Comparison of ENCODE assay signal across 17 cellular contexts in the genomic region with DNA sequence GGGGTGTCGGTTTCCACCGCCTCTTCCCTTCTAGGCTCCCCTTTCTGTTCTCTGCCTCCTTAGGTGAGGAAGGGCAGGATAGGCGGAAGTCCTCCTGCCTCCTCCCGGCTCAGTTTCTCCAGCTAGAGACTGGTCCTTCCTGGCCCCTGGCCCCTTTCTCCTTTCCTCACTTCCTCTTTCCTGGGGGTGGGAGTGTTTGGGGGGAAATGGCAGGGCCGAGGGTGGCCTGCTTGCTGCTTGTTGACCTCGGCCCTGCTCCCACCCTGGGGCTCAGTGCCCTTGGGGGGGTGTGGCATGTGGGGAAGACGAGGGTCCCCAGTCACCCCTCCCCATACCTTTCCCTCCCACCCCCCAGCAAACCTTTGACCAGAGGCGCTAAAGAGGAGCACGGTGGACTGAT. TPM values are rescaled to one million over a fixed set of nuclear protein-coding genes. Genes with fewer than 3 reads are reported as not detected.
DNase-seq lines count a peak whose midpoint lies in the region; ATAC-seq and TF ChIP-seq lines count a peak whose summit lies in the region.
"Had no signal": no experiment of that assay in that cellular context is flagged by ENCODE, and none has a peak within 500 bp of the region (broad histone marks: within the 10 kb centered on the region; RNA-seq: fewer than 3 reads in every experiment).

No MANE protein-coding gene starts in this region.

- H3K27ac ChIP-seq in BLaER1 treated with 17β-estradiol and CSF1 and Interleukin-3, amounts not matched to agents 10 nM and 100 nM: peak overlapping the region in 10 of 11 experiments; percentile 25 to 71 (median 58); a peak in 17 of 22 replicates
- H3K27ac ChIP-seq in DOHH2 (ENCODE audit: low read depth, low read length) (0 out of 2 replicates have a peak overlapping the region, but pooled peaks have one; percentile 11), uterus (no peak overlapping the region), WERI-Rb-1 (no peak overlapping the region), MM.1S (ENCODE audit: low read length) (no peak overlapping the region)
- H3K27ac ChIP-seq in naive thymus-derived CD4-positive, alpha-beta T cell (ENCODE audit: low read depth, low read length): peak overlapping the region; percentile 52
- H3K27ac ChIP-seq: gastroesophageal sphincter, pancreas had no signal

- DNase-seq in naive thymus-derived CD4-positive, alpha-beta T cell: no peak
- DNase-seq in uterus (no peak), NCI-H187 (lab: John Stamatoyannopoulos, UW) (no peak), WERI-Rb-1 (no peak), MM.1S (no peak)
- DNase-seq: activated CD4-positive, CD25-positive, alpha-beta regulatory T cell; BE2C; mesendoderm; NCI-H1436; NCI-H446; stimulated activated CD4-positive, alpha-beta T cell treated with anti-CD3 and anti-CD28 coated beads, Interleukin-12 subunit alpha, Interleukin-12 subunit beta, amount 100 ng/mL, for 4 hours had no signal

- H3K27ac Mint-ChIP-seq in activated T-helper 17 cell treated with anti-CD3 and anti-CD28 coated beads, Interleukin-2, amount 50 U/mL, for 72 hours: peak overlapping the region; percentile 86
- peak overlapping the region in 6 of 9 donors; percentile 19 to 90 (median 54) for H3K27ac Mint-ChIP-seq in naive thymus-derived CD4-positive, alpha-beta T cell

- H3K27me3 Mint-ChIP-seq in activated T-helper 17 cell treated with anti-CD3 and anti-CD28 coated beads, Interleukin-2, amount 50 U/mL, for 72 hours: no peaks in the 10 kb centered on the region
- H3K27me3 Mint-ChIP-seq in naive thymus-derived CD4-positive, alpha-beta T cell: no peaks in the 10 kb centered on the region

- intact Hi-C loops in naive thymus-derived CD4-positive, alpha-beta T cell (cut with micrococcal nuclease): loop anchor here (5.0 to 10.0 kb wide), 3 partner anchors 655 to 1793 kb away; a partner anchor contains a TSS
- intact Hi-C loops in uterus (cut with DNase I; ENCODE audit: low total_unique reads): no loop called here

- CTCF ChIA-PET in naive thymus-derived CD4-positive, alpha-beta T cell (lab: Charles Lee): interaction anchor here (0.5 kb wide), 1 partner anchor 1357 kb away, joined by 5 read pairs; no protein-coding TSS in a partner anchor

- no peak for TF ChIP-seq POLR2A in uterus (IDR thresholded peaks at IDR 0.05)

- no peak for TF ChIP-seq CTCF in DOHH2 (IDR thresholded peaks at IDR 0.05; ENCODE audit: low read depth, low read length, poor library complexity, severe bottlenecking)
- TF ChIP-seq CTCF in uterus (IDR thresholded peaks at IDR 0.05): no peak
- TF ChIP-seq CTCF in WERI-Rb-1 (IDR thresholded peaks at IDR 0.05; ENCODE audit: low read depth, low read length): no peak
- TF ChIP-seq CTCF in MM.1S (IDR thresholded peaks at IDR 0.05; ENCODE audit: low read length): no peak

- H3K36me3 Mint-ChIP-seq in activated T-helper 17 cell treated with anti-CD3 and anti-CD28 coated beads, Interleukin-2, amount 50 U/mL, for 72 hours (ENCODE audit: low read depth): peaks cover 90% of the 10 kb centered on the region
- peaks cover 12 to 32% (median 23%) of the 10 kb centered on the region in 5 donors for H3K36me3 Mint-ChIP-seq in naive thymus-derived CD4-positive, alpha-beta T cell

- no peaks in the 10 kb centered on the region for H3K9me3 Mint-ChIP-seq in activated T-helper 17 cell treated with anti-CD3 and anti-CD28 coated beads, Interleukin-2, amount 50 U/mL, for 72 hours
- H3K9me3 Mint-ChIP-seq in naive thymus-derived CD4-positive, alpha-beta T cell: no peaks in the 10 kb centered on the region

- H3K4me1 Mint-ChIP-seq in activated T-helper 17 cell treated with anti-CD3 and anti-CD28 coated beads, Interleukin-2, amount 50 U/mL, for 72 hours: peaks cover 26% of the 10 kb centered on the region
- H3K4me1 Mint-ChIP-seq in naive thymus-derived CD4-positive, alpha-beta T cell: peaks cover 36 to 79% (median 57%) of the 10 kb centered on the region in 7 donors

- no peak for ATAC-seq in activated T-helper 17 cell treated with anti-CD3 and anti-CD28 coated beads, Interleukin-2, amount 50 U/mL, for 72 hours (replicated peaks)
- no peak for ATAC-seq in naive thymus-derived CD4-positive, alpha-beta T cell
- ATAC-seq: gastroesophageal sphincter, pancreas, SK-N-SH treated with all-trans-retinoic acid at 6 μM for 48 hours had no signal

- peak overlapping the region; percentile 92 to 100 (median 98) for H3K4me2 ChIP-seq in BLaER1 treated with 17β-estradiol and CSF1 and Interleukin-3, amounts not matched to agents 10 nM and 100 nM
- peak overlapping the region; percentile 85; the same call in 1 of the 2 replicates for H3K4me2 ChIP-seq in DOHH2 (ENCODE audit: low read length)
- no peak overlapping the region for H3K4me2 ChIP-seq in MM.1S (ENCODE audit: low read depth, low read length)

- H2AFZ ChIP-seq in MM.1S (ENCODE audit: low read length): no peak overlapping the region

- peak overlapping the region in 5 of 10 experiments; percentile 60 to 90 (median 85); a peak in 4 of 20 replicates for H3K4me3 ChIP-seq in BLaER1 treated with 17β-estradiol and CSF1 and Interleukin-3, amounts not matched to agents 10 nM and 100 nM
- no peak overlapping the region for H3K4me3 ChIP-seq in DOHH2 (ENCODE audit: low read length)
- H3K4me3 ChIP-seq in naive thymus-derived CD4-positive, alpha-beta T cell (ENCODE audit: low read length): no peak overlapping the region
- H3K4me3 ChIP-seq in uterus: no peak overlapping the region
- no peak overlapping the region for H3K4me3 ChIP-seq in WERI-Rb-1 (ENCODE audit: low read depth, low read length)
- H3K4me3 ChIP-seq in MM.1S (ENCODE audit: low read length): no peak overlapping the region
- H3K4me3 ChIP-seq: gastroesophageal sphincter, pancreas had no signal

- H3K79me2 ChIP-seq in DOHH2 (ENCODE audit: control insufficient read depth, low read length): peaks cover 100% of the 10 kb centered on the region
- H3K79me2 ChIP-seq in MM.1S (ENCODE audit: low read length): peaks cover 99% of the 10 kb centered on the region

- H3F3A ChIP-seq in DOHH2 (ENCODE audit: control insufficient read depth, insufficient read depth): no peaks in the 10 kb centered on the region
- H3F3A ChIP-seq in MM.1S (ENCODE audit: insufficient read depth, low read length): peaks cover 4% of the 10 kb centered on the region; the same call in 1 of the 2 replicates

- no peaks in the 10 kb centered on the region for H3K27me3 ChIP-seq in BLaER1 treated with 17β-estradiol and CSF1 and Interleukin-3, amounts not matched to agents 10 nM and 100 nM
- H3K27me3 ChIP-seq in DOHH2 (ENCODE audit: control insufficient read depth, low read length) (no peaks in the 10 kb centered on the region), uterus (no peaks in the 10 kb centered on the region), WERI-Rb-1 (ENCODE audit: insufficient read depth, low read depth, severe bottlenecking) (no peaks in the 10 kb centered on the region), MM.1S (replicated peaks; ENCODE audit: insufficient read depth, low read length) (no peaks in the 10 kb centered on the region)
- no peaks in the 10 kb centered on the region for H3K27me3 ChIP-seq in naive thymus-derived CD4-positive, alpha-beta T cell (ENCODE audit: control insufficient read depth in 2 of 2, insufficient read depth in 2 of 2, low read length in 2 of 2)
- H3K27me3 ChIP-seq: BE2C, gastroesophageal sphincter, pancreas had no signal

- peak overlapping the region; percentile 93 for H3K4me3 Mint-ChIP-seq in activated T-helper 17 cell treated with anti-CD3 and anti-CD28 coated beads, Interleukin-2, amount 50 U/mL, for 72 hours
- peak overlapping the region in 6 of 10 donors; percentile 47 to 83 (median 60) for H3K4me3 Mint-ChIP-seq in naive thymus-derived CD4-positive, alpha-beta T cell

- peak overlapping the region; percentile 61 to 100 (median 100); a peak in 21 of 22 replicates for H3K9ac ChIP-seq in BLaER1 treated with 17β-estradiol and CSF1 and Interleukin-3, amounts not matched to agents 10 nM and 100 nM
- no peak overlapping the region for H3K9ac ChIP-seq in MM.1S (ENCODE audit: low read length)

- H3K9me3 ChIP-seq in BLaER1 treated with 17β-estradiol and CSF1 and Interleukin-3, amounts not matched to agents 10 nM and 100 nM (replicated peaks in 1 of 11): no peaks in the 10 kb centered on the region
- H3K9me3 ChIP-seq in DOHH2 (ENCODE audit: control insufficient read depth, insufficient read depth, low read length) (no peaks in the 10 kb centered on the region), uterus (no peaks in the 10 kb centered on the region), WERI-Rb-1 (ENCODE audit: severe bottlenecking) (no peaks in the 10 kb centered on the region), MM.1S (replicated peaks; ENCODE audit: insufficient read depth, low read length) (no peaks in the 10 kb centered on the region)
- no peaks in the 10 kb centered on the region for H3K9me3 ChIP-seq in naive thymus-derived CD4-positive, alpha-beta T cell (ENCODE audit: control insufficient read depth in 2 of 3, low read length in 3 of 3)
- H3K9me3 ChIP-seq: BE2C, gastroesophageal sphincter, pancreas had no signal

- peaks cover 90 to 96% (median 93%) of the 10 kb centered on the region in 11 experiments for H4K20me1 ChIP-seq in BLaER1 treated with 17β-estradiol and CSF1 and Interleukin-3, amounts not matched to agents 10 nM and 100 nM
- H4K20me1 ChIP-seq in DOHH2 (ENCODE audit: control insufficient read depth, insufficient read depth, low read depth, low read length) (peaks cover 39% of the 10 kb centered on the region), MM.1S (ENCODE audit: insufficient read depth, low read length) (peaks cover 48% of the 10 kb centered on the region)

- H3K4me1 ChIP-seq in BLaER1 treated with 17β-estradiol and CSF1 and Interleukin-3, amounts not matched to agents 10 nM and 100 nM: peaks cover 54 to 69% (median 58%) of the 10 kb centered on the region in 10 experiments
- peaks cover 32% of the 10 kb centered on the region for H3K4me1 ChIP-seq in DOHH2 (ENCODE audit: control insufficient read depth, low read length)
- peaks cover 31 to 48% of the 10 kb centered on the region in 2 donors for H3K4me1 ChIP-seq in naive thymus-derived CD4-positive, alpha-beta T cell (ENCODE audit: control insufficient read depth in 2 of 2, insufficient read depth in 2 of 2, low read length in 2 of 2)
- peaks cover 15 to 42% of the 10 kb centered on the region in 2 donors for H3K4me1 ChIP-seq in uterus
- peaks cover 20% of the 10 kb centered on the region; the same call in 1 of the 2 replicates for H3K4me1 ChIP-seq in MM.1S (ENCODE audit: low read length)
- H3K4me1 ChIP-seq: BE2C had no signal

- H3K36me3 ChIP-seq in BLaER1 treated with 17β-estradiol and CSF1 and Interleukin-3, amounts not matched to agents 10 nM and 100 nM: peaks cover 60 to 87% (median 83%) of the 10 kb centered on the region in 11 experiments
- H3K36me3 ChIP-seq in DOHH2 (ENCODE audit: control insufficient read depth, low read length) (peaks cover 100% of the 10 kb centered on the region), uterus (no peaks in the 10 kb centered on the region), WERI-Rb-1 (peaks cover 87% of the 10 kb centered on the region), MM.1S (replicated peaks; ENCODE audit: insufficient read depth, low read length) (peaks cover 14% of the 10 kb centered on the region)
- H3K36me3 ChIP-seq in naive thymus-derived CD4-positive, alpha-beta T cell (ENCODE audit: control insufficient read depth in 2 of 3, insufficient read depth in 3 of 3, low read length in 3 of 3): peaks cover 40 to 73% (median 53%) of the 10 kb centered on the region in 3 experiments

- H3K9me2 ChIP-seq in DOHH2 (replicated peaks; ENCODE audit: control insufficient read depth, low read length): no peaks in the 10 kb centered on the region
- H3K9me2 ChIP-seq in MM.1S (replicated peaks; ENCODE audit: insufficient read depth, low read length): no peaks in the 10 kb centered on the region

- POLR2A ChIA-PET in naive thymus-derived CD4-positive, alpha-beta T cell (lab: Charles Lee): no interaction called here

RNA-seq across cellular contexts. Expression of a gene that starts 5.0 kb away (rescaled TPM):
- 100 to 1,000 TPM; 254 to 333 TPM for total RNA-seq in activated T-helper 17 cell treated with anti-CD3 and anti-CD28 coated beads, Interleukin-2, amount 50 U/mL, for 72 hours
- 100 to 1,000 TPM; 253 to 284 (median 266) TPM for total RNA-seq in naive thymus-derived CD4-positive, alpha-beta T cell
- 1 to 10 TPM; 5.7 to 9.8 TPM for polyA plus RNA-seq in naive thymus-derived CD4-positive, alpha-beta T cell
- 100 to 1,000 TPM in 1 of 4 donors, 10 to 100 TPM in 2, 1 to 10 TPM in 1; 10.0 to 165 (median 58.1) TPM for total RNA-seq in uterus

RNA-seq across cellular contexts. Expression of a gene that starts 11.8 kb away (rescaled TPM):
- 1 to 10 TPM; 2.4 to 2.6 TPM for total RNA-seq in activated T-helper 17 cell treated with anti-CD3 and anti-CD28 coated beads, Interleukin-2, amount 50 U/mL, for 72 hours
- 1 to 10 TPM; 3.4 to 9.6 (median 4.0) TPM for total RNA-seq in naive thymus-derived CD4-positive, alpha-beta T cell
- 1 to 10 TPM; 2.1 to 2.7 TPM for polyA plus RNA-seq in naive thymus-derived CD4-positive, alpha-beta T cell
- total RNA-seq in uterus: 10 to 100 TPM in 1 of 4 donors, 1 to 10 TPM in 3; 2.9 to 25.0 (median 6.7) TPM

RNA-seq across cellular contexts. Expression of a gene that starts 15.2 kb away (rescaled TPM):
- total RNA-seq in activated T-helper 17 cell treated with anti-CD3 and anti-CD28 coated beads, Interleukin-2, amount 50 U/mL, for 72 hours: 10 to 100 TPM; 29.2 to 45.1 TPM
- total RNA-seq in naive thymus-derived CD4-positive, alpha-beta T cell: 10 to 100 TPM; 45.2 to 67.1 (median 52.2) TPM
- 10 to 100 TPM in 1 of 2 donors, 1 to 10 TPM in 1; 9.2 to 20.4 TPM for polyA plus RNA-seq in naive thymus-derived CD4-positive, alpha-beta T cell
- 10 to 100 TPM; 27.9 to 88.4 (median 51.7) TPM for total RNA-seq in uterus

RNA-seq across cellular contexts. Expression of a gene that starts 16.4 kb away (rescaled TPM):
- total RNA-seq in activated T-helper 17 cell treated with anti-CD3 and anti-CD28 coated beads, Interleukin-2, amount 50 U/mL, for 72 hours: 10 to 100 TPM; 26.4 to 35.6 TPM
- total RNA-seq in naive thymus-derived CD4-positive, alpha-beta T cell: 10 to 100 TPM; 27.0 to 35.8 (median 32.1) TPM
- polyA plus RNA-seq in naive thymus-derived CD4-positive, alpha-beta T cell: 10 to 100 TPM; 36.7 to 39.5 TPM
- total RNA-seq in uterus: 10 to 100 TPM in 3 of 4 donors, 1 to 10 TPM in 1; 2.8 to 30.3 (median 12.8) TPM

RNA-seq across cellular contexts. Expression of a gene that starts 19.0 kb away (rescaled TPM):
- 10 to 100 TPM; 21.9 to 22.2 TPM for total RNA-seq in activated T-helper 17 cell treated with anti-CD3 and anti-CD28 coated beads, Interleukin-2, amount 50 U/mL, for 72 hours
- 100 to 1,000 TPM in 2 of 5 experiments, 10 to 100 TPM in 3; 45.2 to 109 (median 65.3) TPM for total RNA-seq in naive thymus-derived CD4-positive, alpha-beta T cell
- 10 to 100 TPM; 14.6 to 20.4 TPM for polyA plus RNA-seq in naive thymus-derived CD4-positive, alpha-beta T cell
- total RNA-seq in uterus: 10 to 100 TPM in 3 of 4 donors, 1 to 10 TPM in 1; 4.8 to 69.8 (median 19.1) TPM

Comparison
In these comparisons a context has a peak if more than half of its experiments do, and no peak if none do; other contexts are left out.
1. H3K27ac ChIP-seq: peak in BLaER1 treated with 17β-estradiol and CSF1 and Interleukin-3, amounts not matched to agents 10 nM and 100 nM (10 of 11), DOHH2 (single experiment) and naive thymus-derived CD4-positive, alpha-beta T cell (single experiment); none in uterus (0 of 2), WERI-Rb-1 (single experiment) and MM.1S (single experiment).